ENCODE assay signal across 1 cellular context in the genomic region with DNA sequence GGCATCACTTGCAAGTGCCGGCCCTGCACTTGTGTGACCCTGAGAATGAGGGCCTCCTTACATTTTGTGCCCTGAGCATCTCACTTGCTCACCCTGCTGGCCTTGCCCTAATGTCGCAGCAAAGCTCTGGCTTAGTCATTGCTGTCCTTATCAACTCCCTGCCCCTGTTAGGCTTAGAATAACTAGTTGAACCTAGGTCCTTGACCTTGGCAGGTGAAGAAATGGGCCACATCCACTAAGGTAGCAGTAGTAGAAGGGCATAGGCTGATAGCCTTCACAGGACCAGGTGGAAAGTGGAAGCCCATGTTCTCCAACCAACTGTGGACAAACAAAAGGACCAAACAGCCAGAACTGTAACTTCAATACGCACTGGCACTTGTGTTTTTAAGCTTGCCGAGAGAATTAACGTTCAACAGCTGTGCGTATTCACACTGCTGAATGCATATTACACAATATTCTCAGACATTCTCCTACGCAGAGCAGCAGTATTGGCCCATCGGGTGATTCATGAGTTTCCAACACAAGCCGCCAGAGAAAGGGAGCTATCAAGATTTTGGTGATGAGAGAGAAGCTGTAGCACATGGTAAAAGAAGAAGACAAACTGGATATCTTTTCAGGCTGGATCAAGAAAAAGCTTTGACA.
TF ChIP-seq lines count a peak whose summit lies in the region.

No MANE protein-coding gene starts in this region.

TF ChIP-seq in K562, 482 proteins besides CTCF, POLR2A, EP300 and RAD21 (continued from another document and continues in another):
- TF ChIP-seq, protein P1, sequence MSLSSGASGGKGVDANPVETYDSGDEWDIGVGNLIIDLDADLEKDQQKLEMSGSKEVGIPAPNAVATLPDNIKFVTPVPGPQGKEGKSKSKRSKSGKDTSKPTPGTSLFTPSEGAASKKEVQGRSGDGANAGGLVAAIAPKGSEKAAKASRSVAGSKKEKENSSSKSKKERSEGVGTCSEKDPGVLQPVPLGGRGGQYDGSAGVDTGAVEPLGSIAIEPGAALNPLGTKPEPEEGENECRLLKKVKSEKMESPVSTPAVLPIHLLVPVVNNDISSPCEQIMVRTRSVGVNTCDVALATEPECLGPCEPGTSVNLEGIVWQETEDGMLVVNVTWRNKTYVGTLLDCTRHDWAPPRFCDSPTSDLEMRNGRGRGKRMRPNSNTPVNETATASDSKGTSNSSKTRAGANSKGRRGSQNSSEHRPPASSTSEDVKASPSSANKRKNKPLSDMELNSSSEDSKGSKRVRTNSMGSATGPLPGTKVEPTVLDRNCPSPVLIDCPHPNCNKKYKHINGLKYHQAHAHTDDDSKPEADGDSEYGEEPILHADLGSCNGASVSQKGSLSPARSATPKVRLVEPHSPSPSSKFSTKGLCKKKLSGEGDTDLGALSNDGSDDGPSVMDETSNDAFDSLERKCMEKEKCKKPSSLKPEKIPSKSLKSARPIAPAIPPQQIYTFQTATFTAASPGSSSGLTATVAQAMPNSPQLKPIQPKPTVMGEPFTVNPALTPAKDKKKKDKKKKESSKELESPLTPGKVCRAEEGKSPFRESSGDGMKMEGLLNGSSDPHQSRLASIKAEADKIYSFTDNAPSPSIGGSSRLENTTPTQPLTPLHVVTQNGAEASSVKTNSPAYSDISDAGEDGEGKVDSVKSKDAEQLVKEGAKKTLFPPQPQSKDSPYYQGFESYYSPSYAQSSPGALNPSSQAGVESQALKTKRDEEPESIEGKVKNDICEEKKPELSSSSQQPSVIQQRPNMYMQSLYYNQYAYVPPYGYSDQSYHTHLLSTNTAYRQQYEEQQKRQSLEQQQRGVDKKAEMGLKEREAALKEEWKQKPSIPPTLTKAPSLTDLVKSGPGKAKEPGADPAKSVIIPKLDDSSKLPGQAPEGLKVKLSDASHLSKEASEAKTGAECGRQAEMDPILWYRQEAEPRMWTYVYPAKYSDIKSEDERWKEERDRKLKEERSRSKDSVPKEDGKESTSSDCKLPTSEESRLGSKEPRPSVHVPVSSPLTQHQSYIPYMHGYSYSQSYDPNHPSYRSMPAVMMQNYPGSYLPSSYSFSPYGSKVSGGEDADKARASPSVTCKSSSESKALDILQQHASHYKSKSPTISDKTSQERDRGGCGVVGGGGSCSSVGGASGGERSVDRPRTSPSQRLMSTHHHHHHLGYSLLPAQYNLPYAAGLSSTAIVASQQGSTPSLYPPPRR (CRISPR knock-in tag; IDR thresholded peaks at IDR 0.05; ENCODE audit: borderline replicate concordance): no peak
- TF ChIP-seq, protein P2, sequence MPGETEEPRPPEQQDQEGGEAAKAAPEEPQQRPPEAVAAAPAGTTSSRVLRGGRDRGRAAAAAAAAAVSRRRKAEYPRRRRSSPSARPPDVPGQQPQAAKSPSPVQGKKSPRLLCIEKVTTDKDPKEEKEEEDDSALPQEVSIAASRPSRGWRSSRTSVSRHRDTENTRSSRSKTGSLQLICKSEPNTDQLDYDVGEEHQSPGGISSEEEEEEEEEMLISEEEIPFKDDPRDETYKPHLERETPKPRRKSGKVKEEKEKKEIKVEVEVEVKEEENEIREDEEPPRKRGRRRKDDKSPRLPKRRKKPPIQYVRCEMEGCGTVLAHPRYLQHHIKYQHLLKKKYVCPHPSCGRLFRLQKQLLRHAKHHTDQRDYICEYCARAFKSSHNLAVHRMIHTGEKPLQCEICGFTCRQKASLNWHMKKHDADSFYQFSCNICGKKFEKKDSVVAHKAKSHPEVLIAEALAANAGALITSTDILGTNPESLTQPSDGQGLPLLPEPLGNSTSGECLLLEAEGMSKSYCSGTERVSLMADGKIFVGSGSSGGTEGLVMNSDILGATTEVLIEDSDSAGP (CRISPR knock-in tag; IDR thresholded peaks at IDR 0.05): no peak
- TF ChIP-seq MYC (IDR thresholded peaks at IDR 0.05; ENCODE audit: low read depth, low read length): peak; percentile 72; the same call in 1 of the 2 replicates
- no peak for TF ChIP-seq MYC (CRISPR knock-in tag; IDR thresholded peaks at IDR 0.05; ENCODE audit: borderline replicate concordance, low read depth)
- TF ChIP-seq, protein P3, sequence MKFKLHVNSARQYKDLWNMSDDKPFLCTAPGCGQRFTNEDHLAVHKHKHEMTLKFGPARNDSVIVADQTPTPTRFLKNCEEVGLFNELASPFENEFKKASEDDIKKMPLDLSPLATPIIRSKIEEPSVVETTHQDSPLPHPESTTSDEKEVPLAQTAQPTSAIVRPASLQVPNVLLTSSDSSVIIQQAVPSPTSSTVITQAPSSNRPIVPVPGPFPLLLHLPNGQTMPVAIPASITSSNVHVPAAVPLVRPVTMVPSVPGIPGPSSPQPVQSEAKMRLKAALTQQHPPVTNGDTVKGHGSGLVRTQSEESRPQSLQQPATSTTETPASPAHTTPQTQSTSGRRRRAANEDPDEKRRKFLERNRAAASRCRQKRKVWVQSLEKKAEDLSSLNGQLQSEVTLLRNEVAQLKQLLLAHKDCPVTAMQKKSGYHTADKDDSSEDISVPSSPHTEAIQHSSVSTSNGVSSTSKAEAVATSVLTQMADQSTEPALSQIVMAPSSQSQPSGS (CRISPR knock-in tag; IDR thresholded peaks at IDR 0.05): no peak
- TF ChIP-seq, protein P4, sequence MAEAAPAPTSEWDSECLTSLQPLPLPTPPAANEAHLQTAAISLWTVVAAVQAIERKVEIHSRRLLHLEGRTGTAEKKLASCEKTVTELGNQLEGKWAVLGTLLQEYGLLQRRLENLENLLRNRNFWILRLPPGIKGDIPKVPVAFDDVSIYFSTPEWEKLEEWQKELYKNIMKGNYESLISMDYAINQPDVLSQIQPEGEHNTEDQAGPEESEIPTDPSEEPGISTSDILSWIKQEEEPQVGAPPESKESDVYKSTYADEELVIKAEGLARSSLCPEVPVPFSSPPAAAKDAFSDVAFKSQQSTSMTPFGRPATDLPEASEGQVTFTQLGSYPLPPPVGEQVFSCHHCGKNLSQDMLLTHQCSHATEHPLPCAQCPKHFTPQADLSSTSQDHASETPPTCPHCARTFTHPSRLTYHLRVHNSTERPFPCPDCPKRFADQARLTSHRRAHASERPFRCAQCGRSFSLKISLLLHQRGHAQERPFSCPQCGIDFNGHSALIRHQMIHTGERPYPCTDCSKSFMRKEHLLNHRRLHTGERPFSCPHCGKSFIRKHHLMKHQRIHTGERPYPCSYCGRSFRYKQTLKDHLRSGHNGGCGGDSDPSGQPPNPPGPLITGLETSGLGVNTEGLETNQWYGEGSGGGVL (CRISPR knock-in tag; IDR thresholded peaks at IDR 0.05): no peak
- TF ChIP-seq MCM5 (IDR thresholded peaks at IDR 0.05; ENCODE audit: low read depth): no peak
- no peak for TF ChIP-seq ZSCAN29 (IDR thresholded peaks at IDR 0.05)
- TF ChIP-seq, protein P5, sequence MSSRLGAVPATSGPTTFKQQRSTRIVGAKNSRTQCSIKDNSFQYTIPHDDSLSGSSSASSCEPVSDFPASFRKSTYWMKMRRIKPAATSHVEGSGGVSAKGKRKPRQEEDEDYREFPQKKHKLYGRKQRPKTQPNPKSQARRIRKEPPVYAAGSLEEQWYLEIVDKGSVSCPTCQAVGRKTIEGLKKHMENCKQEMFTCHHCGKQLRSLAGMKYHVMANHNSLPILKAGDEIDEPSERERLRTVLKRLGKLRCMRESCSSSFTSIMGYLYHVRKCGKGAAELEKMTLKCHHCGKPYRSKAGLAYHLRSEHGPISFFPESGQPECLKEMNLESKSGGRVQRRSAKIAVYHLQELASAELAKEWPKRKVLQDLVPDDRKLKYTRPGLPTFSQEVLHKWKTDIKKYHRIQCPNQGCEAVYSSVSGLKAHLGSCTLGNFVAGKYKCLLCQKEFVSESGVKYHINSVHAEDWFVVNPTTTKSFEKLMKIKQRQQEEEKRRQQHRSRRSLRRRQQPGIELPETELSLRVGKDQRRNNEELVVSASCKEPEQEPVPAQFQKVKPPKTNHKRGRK (tag; IDR thresholded peaks at IDR 0.05): no peak
- peak; percentile 58 for TF ChIP-seq MAFF (IDR thresholded peaks at IDR 0.05; ENCODE audit: low read length)
- TF ChIP-seq PHTF2 (CRISPR knock-in tag; IDR thresholded peaks at IDR 0.05): no peak
- no peak for TF ChIP-seq NR2C2 (CRISPR knock-in tag; IDR thresholded peaks at IDR 0.05)
- peak; percentile 75; the same call in 1 of the 2 replicates for TF ChIP-seq NR2C2 (tag; IDR thresholded peaks at IDR 0.05)
- TF ChIP-seq ZNF146 (CRISPR knock-in tag; IDR thresholded peaks at IDR 0.05; ENCODE audit: unreplicated experiment): no peak
- peak; percentile 63 for TF ChIP-seq C11orf30 (IDR thresholded peaks at IDR 0.05; ENCODE audit: low read depth)
- TF ChIP-seq, protein P6, sequence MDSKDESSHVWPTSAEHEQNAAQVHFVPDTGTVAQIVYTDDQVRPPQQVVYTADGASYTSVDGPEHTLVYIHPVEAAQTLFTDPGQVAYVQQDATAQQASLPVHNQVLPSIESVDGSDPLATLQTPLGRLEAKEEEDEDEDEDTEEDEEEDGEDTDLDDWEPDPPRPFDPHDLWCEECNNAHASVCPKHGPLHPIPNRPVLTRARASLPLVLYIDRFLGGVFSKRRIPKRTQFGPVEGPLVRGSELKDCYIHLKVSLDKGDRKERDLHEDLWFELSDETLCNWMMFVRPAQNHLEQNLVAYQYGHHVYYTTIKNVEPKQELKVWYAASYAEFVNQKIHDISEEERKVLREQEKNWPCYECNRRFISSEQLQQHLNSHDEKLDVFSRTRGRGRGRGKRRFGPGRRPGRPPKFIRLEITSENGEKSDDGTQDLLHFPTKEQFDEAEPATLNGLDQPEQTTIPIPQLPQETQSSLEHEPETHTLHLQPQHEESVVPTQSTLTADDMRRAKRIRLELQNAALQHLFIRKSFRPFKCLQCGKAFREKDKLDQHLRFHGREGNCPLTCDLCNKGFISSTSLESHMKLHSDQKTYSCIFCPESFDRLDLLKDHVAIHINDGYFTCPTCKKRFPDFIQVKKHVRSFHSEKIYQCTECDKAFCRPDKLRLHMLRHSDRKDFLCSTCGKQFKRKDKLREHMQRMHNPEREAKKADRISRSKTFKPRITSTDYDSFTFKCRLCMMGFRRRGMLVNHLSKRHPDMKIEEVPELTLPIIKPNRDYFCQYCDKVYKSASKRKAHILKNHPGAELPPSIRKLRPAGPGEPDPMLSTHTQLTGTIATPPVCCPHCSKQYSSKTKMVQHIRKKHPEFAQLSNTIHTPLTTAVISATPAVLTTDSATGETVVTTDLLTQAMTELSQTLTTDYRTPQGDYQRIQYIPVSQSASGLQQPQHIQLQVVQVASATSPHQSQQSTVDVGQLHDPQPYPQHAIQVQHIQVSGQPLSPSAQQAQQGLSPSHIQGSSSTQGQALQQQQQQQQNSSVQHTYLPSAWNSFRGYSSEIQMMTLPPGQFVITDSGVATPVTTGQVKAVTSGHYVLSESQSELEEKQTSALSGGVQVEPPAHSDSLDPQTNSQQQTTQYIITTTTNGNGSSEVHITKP (IDR thresholded peaks at IDR 0.05; ENCODE audit: partially characterized antibody): no peak
- no peak for TF ChIP-seq MED1 (CRISPR knock-in tag; IDR thresholded peaks at IDR 0.05; ENCODE audit: borderline replicate concordance)
- no peak for TF ChIP-seq HNRNPUL1 (IDR thresholded peaks at IDR 0.05; ENCODE audit: low read length)
- no peak for TF ChIP-seq E2F3 (CRISPR knock-in tag; IDR thresholded peaks at IDR 0.05)
- TF ChIP-seq NCOA4 (IDR thresholded peaks at IDR 0.05; ENCODE audit: partially characterized antibody): no peak
- TF ChIP-seq, protein P7, sequence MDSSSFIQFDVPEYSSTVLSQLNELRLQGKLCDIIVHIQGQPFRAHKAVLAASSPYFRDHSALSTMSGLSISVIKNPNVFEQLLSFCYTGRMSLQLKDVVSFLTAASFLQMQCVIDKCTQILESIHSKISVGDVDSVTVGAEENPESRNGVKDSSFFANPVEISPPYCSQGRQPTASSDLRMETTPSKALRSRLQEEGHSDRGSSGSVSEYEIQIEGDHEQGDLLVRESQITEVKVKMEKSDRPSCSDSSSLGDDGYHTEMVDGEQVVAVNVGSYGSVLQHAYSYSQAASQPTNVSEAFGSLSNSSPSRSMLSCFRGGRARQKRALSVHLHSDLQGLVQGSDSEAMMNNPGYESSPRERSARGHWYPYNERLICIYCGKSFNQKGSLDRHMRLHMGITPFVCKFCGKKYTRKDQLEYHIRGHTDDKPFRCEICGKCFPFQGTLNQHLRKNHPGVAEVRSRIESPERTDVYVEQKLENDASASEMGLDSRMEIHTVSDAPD (CRISPR knock-in tag; IDR thresholded peaks at IDR 0.05): no peak
- TF ChIP-seq SMC3 (conservative IDR thresholded peaks at IDR 0.05; ENCODE audit: insufficient read depth, low read depth, low read length): peak; percentile 75
- peak; percentile 83; the same call in 1 of the 2 replicates for TF ChIP-seq SMARCE1 (IDR thresholded peaks at IDR 0.05)
- no peak for TF ChIP-seq ELF1 (tag; IDR thresholded peaks at IDR 0.05)
- no peak for TF ChIP-seq BCL6 (CRISPR knock-in tag; IDR thresholded peaks at IDR 0.05)
- TF ChIP-seq, protein P8, sequence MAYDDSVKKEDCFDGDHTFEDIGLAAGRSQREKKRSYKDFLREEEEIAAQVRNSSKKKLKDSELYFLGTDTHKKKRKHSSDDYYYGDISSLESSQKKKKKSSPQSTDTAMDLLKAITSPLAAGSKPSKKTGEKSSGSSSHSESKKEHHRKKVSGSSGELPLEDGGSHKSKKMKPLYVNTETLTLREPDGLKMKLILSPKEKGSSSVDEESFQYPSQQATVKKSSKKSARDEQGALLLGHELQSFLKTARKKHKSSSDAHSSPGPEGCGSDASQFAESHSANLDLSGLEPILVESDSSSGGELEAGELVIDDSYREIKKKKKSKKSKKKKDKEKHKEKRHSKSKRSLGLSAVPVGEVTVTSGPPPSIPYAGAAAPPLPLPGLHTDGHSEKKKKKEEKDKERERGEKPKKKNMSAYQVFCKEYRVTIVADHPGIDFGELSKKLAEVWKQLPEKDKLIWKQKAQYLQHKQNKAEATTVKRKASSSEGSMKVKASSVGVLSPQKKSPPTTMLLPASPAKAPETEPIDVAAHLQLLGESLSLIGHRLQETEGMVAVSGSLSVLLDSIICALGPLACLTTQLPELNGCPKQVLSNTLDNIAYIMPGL (CRISPR knock-in tag; IDR thresholded peaks at IDR 0.05): no peak
- TF ChIP-seq ZNF75A (CRISPR knock-in tag; IDR thresholded peaks at IDR 0.05): no peak
- peak; percentile 39; the same call in 1 of the 2 replicates for TF ChIP-seq RNF2 (IDR thresholded peaks at IDR 0.05)
- TF ChIP-seq, protein P9, sequence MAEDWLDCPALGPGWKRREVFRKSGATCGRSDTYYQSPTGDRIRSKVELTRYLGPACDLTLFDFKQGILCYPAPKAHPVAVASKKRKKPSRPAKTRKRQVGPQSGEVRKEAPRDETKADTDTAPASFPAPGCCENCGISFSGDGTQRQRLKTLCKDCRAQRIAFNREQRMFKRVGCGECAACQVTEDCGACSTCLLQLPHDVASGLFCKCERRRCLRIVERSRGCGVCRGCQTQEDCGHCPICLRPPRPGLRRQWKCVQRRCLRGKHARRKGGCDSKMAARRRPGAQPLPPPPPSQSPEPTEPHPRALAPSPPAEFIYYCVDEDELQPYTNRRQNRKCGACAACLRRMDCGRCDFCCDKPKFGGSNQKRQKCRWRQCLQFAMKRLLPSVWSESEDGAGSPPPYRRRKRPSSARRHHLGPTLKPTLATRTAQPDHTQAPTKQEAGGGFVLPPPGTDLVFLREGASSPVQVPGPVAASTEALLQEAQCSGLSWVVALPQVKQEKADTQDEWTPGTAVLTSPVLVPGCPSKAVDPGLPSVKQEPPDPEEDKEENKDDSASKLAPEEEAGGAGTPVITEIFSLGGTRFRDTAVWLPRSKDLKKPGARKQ (CRISPR knock-in tag; IDR thresholded peaks at IDR 0.05): no peak
- no peak for TF ChIP-seq ZNF217 (CRISPR knock-in tag; IDR thresholded peaks at IDR 0.05)
- no peak for TF ChIP-seq XRCC4 (IDR thresholded peaks at IDR 0.05; ENCODE audit: extremely low read depth, insufficient read depth, insufficient read length)
- no peak; the same call in 1 of the 2 replicates for TF ChIP-seq GABPB1 (CRISPR knock-in tag; IDR thresholded peaks at IDR 0.05)
- TF ChIP-seq EWSR1 (IDR thresholded peaks at IDR 0.05; ENCODE audit: borderline replicate concordance, low read depth, partially characterized antibody): no peak
- no peak for TF ChIP-seq ZNF23 (CRISPR knock-in tag; IDR thresholded peaks at IDR 0.05)
